Comparison of ENCODE assay signal across 8 cellular contexts in the genomic region with DNA sequence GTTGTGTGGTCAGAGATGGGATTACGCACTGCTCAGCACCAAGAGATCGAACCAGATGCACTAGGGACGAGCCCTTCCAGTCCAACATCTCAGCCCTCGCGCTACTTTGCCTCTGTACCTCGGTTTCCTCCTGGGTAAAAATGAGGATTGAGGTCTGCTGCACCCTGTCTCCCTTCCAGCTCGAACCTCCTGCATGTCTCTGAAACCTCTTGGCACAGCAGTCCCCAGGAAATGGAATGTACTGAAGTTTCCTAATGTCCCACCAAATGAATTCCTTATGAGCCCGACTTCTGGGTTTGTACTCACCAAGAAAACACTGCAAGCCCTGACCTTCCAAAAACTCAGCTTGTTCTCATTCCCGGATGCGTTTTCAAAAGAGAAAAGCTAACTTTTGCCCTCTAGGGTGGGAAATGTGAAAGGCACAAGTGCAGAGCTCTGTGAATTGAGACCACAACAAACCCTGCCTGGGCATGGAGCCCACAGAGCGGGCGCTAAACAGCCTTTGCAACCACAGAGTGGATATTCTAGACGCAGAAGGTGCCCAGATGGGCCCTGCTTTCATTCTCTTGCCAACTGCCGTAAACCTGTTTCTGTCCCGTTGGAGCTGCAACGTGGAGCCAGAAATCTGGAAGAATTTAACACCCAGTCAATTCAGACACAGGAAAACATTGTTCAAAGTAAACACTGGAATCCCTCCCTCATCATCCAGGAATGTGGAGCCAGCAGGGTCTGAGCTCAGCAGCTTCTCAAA. TPM values are rescaled to one million over a fixed set of nuclear protein-coding genes. Genes with fewer than 3 reads are reported as not detected.
DNase-seq lines count a peak whose midpoint lies in the region; ATAC-seq and TF ChIP-seq lines count a peak whose summit lies in the region.

No MANE protein-coding gene starts in this region.

- TF ChIP-seq CTCF in dorsolateral prefrontal cortex (IDR thresholded peaks at IDR 0.05 in 54 of 56, conservative IDR thresholded peaks at IDR 0.05 in 2 of 56; ENCODE audit: low read depth in 1 of 56, partially characterized antibody in 56 of 56) = peak in 51 of 56 donors; percentile 17 to 72 (median 46)

- H3K9me3 Mint-ChIP-seq in activated CD4-positive, alpha-beta T cell treated with anti-CD3 and anti-CD28 coated beads for 36 hours (ENCODE audit: low read depth) = peaks cover 2% of the 10 kb centered on the region

- intact Hi-C loops in dorsolateral prefrontal cortex (cut with DNase I) = loop anchor here (1.0 to 5.0 kb wide), 3 partner anchors 35 to 196 kb away; no protein-coding TSS in a partner anchor
- intact Hi-C loops in activated CD4-positive, alpha-beta T cell treated with anti-CD3 and anti-CD28 coated beads for 36 hours (cut with DNase I, micrococcal nuclease) = no loop called here

- H3K4me3 Mint-ChIP-seq in activated CD4-positive, alpha-beta T cell treated with anti-CD3 and anti-CD28 coated beads for 36 hours = no peak overlapping the region

- H3K27ac Mint-ChIP-seq in activated CD4-positive, alpha-beta T cell treated with anti-CD3 and anti-CD28 coated beads for 36 hours = no peak overlapping the region

- no peaks in the 10 kb centered on the region for H3K27me3 Mint-ChIP-seq in activated CD4-positive, alpha-beta T cell treated with anti-CD3 and anti-CD28 coated beads for 36 hours

- H3K4me1 Mint-ChIP-seq in activated CD4-positive, alpha-beta T cell treated with anti-CD3 and anti-CD28 coated beads for 36 hours = no peaks in the 10 kb centered on the region

- DNase-seq in NCI-H1694 (lab: John Stamatoyannopoulos, UW) (peak; percentile 39), dorsolateral prefrontal cortex (peak; percentile 54 to 85 (median 76)), mesenteric fat pad (ENCODE audit: low spot score) (peak; percentile 89), ureter (ENCODE audit: low spot score) (peak; percentile 75), AML-193 (lab: John Stamatoyannopoulos, UW) (no peak)
- DNase-seq in activated CD4-positive, alpha-beta T cell treated with anti-CD3 and anti-CD28 coated beads for 36 hours = no peak
- DNase-seq in NK-92 treated with Interleukin-12 subunit alpha and Interleukin-12 subunit beta, amount 100 ng/mL, for 24 hours (lab: John Stamatoyannopoulos, UW) = no peak

- CTCF ChIA-PET in activated CD4-positive, alpha-beta T cell treated with anti-CD3 and anti-CD28 coated beads for 36 hours (lab: Charles Lee) = interaction anchor here (0.7 kb wide), 1 partner anchor 17 kb away, joined by 3 read pairs; no protein-coding TSS in a partner anchor

- H3K4me3 ChIP-seq in dorsolateral prefrontal cortex = peak overlapping the region in 20 of 59 donors; percentile 0 to 40 (median 15)

- H3K27me3 ChIP-seq in dorsolateral prefrontal cortex = no peaks in the 10 kb centered on the region

- peaks cover 14% of the 10 kb centered on the region for H3K36me3 Mint-ChIP-seq in activated CD4-positive, alpha-beta T cell treated with anti-CD3 and anti-CD28 coated beads for 36 hours (ENCODE audit: low read depth)

- no peak for ATAC-seq in activated CD4-positive, alpha-beta T cell treated with anti-CD3 and anti-CD28 coated beads for 36 hours
- ATAC-seq in HG03097 (IDR thresholded peaks at IDR 0.05; ENCODE audit: low FRiP score, unreplicated experiment) = no peak

- POLR2A ChIA-PET in activated CD4-positive, alpha-beta T cell treated with anti-CD3 and anti-CD28 coated beads for 36 hours (lab: Charles Lee) = interaction anchor here (0.6 kb wide), 1 partner anchor 145 kb away, joined by 4 read pairs; no protein-coding TSS in a partner anchor

- peak overlapping the region; percentile 58 to 94 (median 89) for H3K27ac ChIP-seq in dorsolateral prefrontal cortex

RNA-seq across cellular contexts. Expression of a gene that starts 10.3 kb away (rescaled TPM):
- total RNA-seq in dorsolateral prefrontal cortex (10 to 100 TPM; 13.1 to 43.0 (median 28.2) TPM), mesenteric fat pad (2.8 TPM), ureter (25.4 TPM)
- total RNA-seq in activated CD4-positive, alpha-beta T cell treated with anti-CD3 and anti-CD28 coated beads for 36 hours = 1 to 10 TPM; 1.9 to 3.6 TPM

Comparison
In these comparisons a context has a peak if more than half of its experiments do, and no peak if none do; other contexts are left out.
1. DNase-seq: peak in NCI-H1694 (single experiment), dorsolateral prefrontal cortex (10 of 10), mesenteric fat pad (single experiment) and ureter (single experiment); none in activated CD4-positive, alpha-beta T cell treated with anti-CD3 and anti-CD28 coated beads for 36 hours (single experiment), AML-193 (0 of 2) and NK-92 treated with Interleukin-12 subunit alpha and Interleukin-12 subunit beta, amount 100 ng/mL, for 24 hours (single experiment).
2. intact Hi-C loops: an anchor here in dorsolateral prefrontal cortex (1.0 to 5.0 kb wide); none called in activated CD4-positive, alpha-beta T cell treated with anti-CD3 and anti-CD28 coated beads for 36 hours.